In genomic region chr14:60313093-60313492, GRCh38 we compare ENCODE assay signal across 18 cellular contexts.
"Had no signal": no experiment of that assay in that cellular context is flagged by ENCODE, and none has a peak within 500 bp of the region (broad histone marks: within the 10 kb centered on the region; RNA-seq: fewer than 3 reads in every experiment).

No MANE protein-coding gene starts in this region.

- H3K36me3 ChIP-seq: brain microvascular endothelial cell, tibial artery, uterus had no signal

- H3K4me1 ChIP-seq: tibial artery, uterus had no signal

- H3K27me3 ChIP-seq: brain microvascular endothelial cell, uterus had no signal

- DNase-seq: activated CD4-positive, alpha-beta T cell treated with anti-CD3 and anti-CD28 coated beads, Interleukin-2, amount 10 ng/mL, durations not matched to agents 7 days and 5 days; activated CD8-positive, alpha-beta memory T cell treated with anti-CD3 and anti-CD28 coated beads for 24 hours; activated CD8-positive, alpha-beta memory T cell treated with anti-CD3 and anti-CD28 coated beads, Interleukin-2, amount 50 U/mL, for 48 hours; activated effector memory CD4-positive, alpha-beta T cell treated with Interleukin-2 at 50 U/mL for 16 hours; activated naive CD4-positive, alpha-beta T cell treated with anti-CD3 and anti-CD28 coated beads, Interleukin-2, amount 10 ng/mL, durations not matched to agents 7 days and 5 days; activated naive CD8-positive, alpha-beta T cell treated with anti-CD3 and anti-CD28 coated beads, Interleukin-2, amount 50 U/mL, for 24 hours; activated T-cell treated with anti-CD3 and anti-CD28 coated beads, Interleukin-2, amount 50 U/mL, for 48 hours; anterior cingulate cortex; brain microvascular endothelial cell; cortex of kidney; mucosa of descending colon; naive B cell; stimulated activated CD4-positive, alpha-beta T cell treated with anti-CD3 and anti-CD28 coated beads, Interleukin-12 subunit alpha, Interleukin-12 subunit beta, amount 100 ng/mL, for 4 hours; stimulated activated CD4-positive, alpha-beta T cell treated with anti-CD3 and anti-CD28 coated beads, Interleukin-1b, Interleukin-23, amount 100 ng/mL, for 48 hours; stimulated activated CD8-positive, alpha-beta memory T cell treated with anti-CD3 and anti-CD28 coated beads, Interleukin-4, amount 100 ng/mL, for 48 hours; stimulated activated naive CD4-positive, alpha-beta T cell; tibial artery; uterus had no signal

- H3K9me3 ChIP-seq: mucosa of descending colon, tibial artery, uterus had no signal

- H3K27ac ChIP-seq: brain microvascular endothelial cell, tibial artery, uterus had no signal

- H3K4me3 ChIP-seq: mucosa of descending colon, tibial artery, uterus had no signal
